In the genomic region with DNA sequence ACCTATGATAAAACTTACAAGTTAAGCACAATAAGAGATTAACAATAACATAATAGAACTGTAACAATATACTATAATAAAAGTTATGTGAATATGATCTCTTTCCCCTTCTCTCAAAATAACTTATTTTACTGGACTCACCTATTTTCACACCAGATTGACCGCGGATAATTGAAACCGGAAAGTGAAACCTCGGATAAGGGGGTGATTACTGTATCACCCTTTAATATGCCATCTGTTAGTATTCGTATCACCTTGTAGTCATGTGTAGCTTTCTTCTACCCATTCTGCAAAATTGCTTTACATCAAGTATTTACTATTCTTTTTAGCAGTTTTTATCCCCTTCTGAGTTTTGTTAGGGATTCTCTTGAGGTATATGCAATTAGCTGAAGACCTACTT, we compare ENCODE assay signal across 9 cellular contexts. TPM values are rescaled to one million over a fixed set of nuclear protein-coding genes. Genes with fewer than 3 reads are reported as not detected.
A peak's percentile ranks its signal among the peaks of the same experiment; 100 is the strongest.
DNase-seq lines count a peak whose midpoint lies in the region; ATAC-seq and TF ChIP-seq lines count a peak whose summit lies in the region.
"Had no signal": no experiment of that assay in that cellular context is flagged by ENCODE, and none has a peak within 500 bp of the region (broad histone marks: within the 10 kb centered on the region; RNA-seq: fewer than 3 reads in every experiment).

No MANE protein-coding gene starts in this region.

- no peaks in the 10 kb centered on the region for H3K27me3 Mint-ChIP-seq in effector memory CD8-positive, alpha-beta T cell

- H3K4me2 ChIP-seq in DND-41 (ENCODE audit: insufficient read depth, low read length), result peak overlapping the region; percentile 69
- H3K4me2 ChIP-seq in OCI-LY1 (ENCODE audit: low read length), result peak overlapping the region; percentile 98

- no peaks in the 10 kb centered on the region for H3K9me2 ChIP-seq in OCI-LY1 (ENCODE audit: low read depth, low read length)

- H3K4me1 ChIP-seq in DND-41 (ENCODE audit: insufficient read depth, low read length) (peaks cover 40% of the 10 kb centered on the region), OCI-LY1 (ENCODE audit: insufficient read depth, low read length, severe bottlenecking) (peaks cover 36% of the 10 kb centered on the region), ovary (ENCODE audit: insufficient read depth) (peaks cover 1% of the 10 kb centered on the region)

- peak overlapping the region; percentile 98 for H3K27ac Mint-ChIP-seq in effector memory CD8-positive, alpha-beta T cell

- peak overlapping the region; percentile 100 for H3K9ac ChIP-seq in DND-41 (ENCODE audit: low read depth, low read length)
- peak overlapping the region; percentile 98; the same call in 1 of the 2 replicates for H3K9ac ChIP-seq in OCI-LY1 (ENCODE audit: low read length)

- H3K9me3 ChIP-seq in DND-41 (ENCODE audit: insufficient read depth, low read length, severe bottlenecking) (no peaks in the 10 kb centered on the region), OCI-LY1 (ENCODE audit: low read length) (no peaks in the 10 kb centered on the region), ovary (no peaks in the 10 kb centered on the region)

- peaks cover 51% of the 10 kb centered on the region for H3K36me3 Mint-ChIP-seq in effector memory CD8-positive, alpha-beta T cell (ENCODE audit: insufficient read depth)

- H3K79me2 ChIP-seq in DND-41 (ENCODE audit: insufficient read depth, low read length), result peaks cover 68% of the 10 kb centered on the region
- peaks cover 62% of the 10 kb centered on the region for H3K79me2 ChIP-seq in OCI-LY1 (ENCODE audit: insufficient read depth, low read length)

- peaks cover 32 to 43% of the 10 kb centered on the region in 2 donors for H3K4me1 Mint-ChIP-seq in effector memory CD8-positive, alpha-beta T cell (ENCODE audit: low read depth in 2 of 2)

- in situ Hi-C loops in GM13977 (cut with MboI; ENCODE audit: low pct_unique_long_range_greater_than_20kb, low sequenced_read_pairs, unreplicated experiment), result no loop called here

- TF ChIP-seq EP300 in ovary (IDR thresholded peaks at IDR 0.05), result no peak

- intact Hi-C loops in ovary (cut with DNase I), result loop anchor here in 1 of 4 donors (10.0 kb wide), 1 partner anchor 127 kb away; the partner anchor contains the start of gene SPATA4

- no peaks in the 10 kb centered on the region for H3K27me3 ChIP-seq in DND-41 (ENCODE audit: insufficient read depth, low read length, poor library complexity)
- no peaks in the 10 kb centered on the region for H3K27me3 ChIP-seq in OCI-LY1 (ENCODE audit: insufficient read depth, low read length)
- no peaks in the 10 kb centered on the region for H3K27me3 ChIP-seq in ovary

- H3K4me3 ChIP-seq in DND-41 (ENCODE audit: low read depth in 1 of 2, low read length in 2 of 2) (peak overlapping the region; percentile 58 to 99), OCI-LY1 (ENCODE audit: low read depth, low read length, poor library complexity, severe bottlenecking) (peak overlapping the region; percentile 78), ovary (peak overlapping the region; percentile 62)

- H3F3A ChIP-seq in OCI-LY1 (ENCODE audit: insufficient read depth, low read length), result no peaks in the 10 kb centered on the region

- DNase-seq in DND-41 (no peak), ovary (no peak), A172 (ENCODE audit: low spot score) (no peak), GM13977 (ENCODE audit: low spot score) (no peak), NCI-H446 (lab: John Stamatoyannopoulos, UW) (no peak)
- DNase-seq in effector memory CD8-positive, alpha-beta T cell, result no peak
- DNase-seq: stimulated activated naive CD4-positive, alpha-beta T cell treated with Interleukin-2 at 50 U/mL for 16 hours had no signal

- 58 to 72% (median 65%) methylated on average over 5 of the region's 5 CpGs for WGBS in ovary, 3 donors

- no peak overlapping the region for H2AFZ ChIP-seq in DND-41 (ENCODE audit: low read depth, low read length)
- H2AFZ ChIP-seq in OCI-LY1 (ENCODE audit: low read length), result no peak overlapping the region

- H4K20me1 ChIP-seq in DND-41 (ENCODE audit: insufficient read depth, low read length) (peaks cover 42% of the 10 kb centered on the region; the same call in 1 of the 2 replicates), OCI-LY1 (ENCODE audit: insufficient read depth, low read length) (no peaks in the 10 kb centered on the region)

- H3K36me3 ChIP-seq in DND-41 (ENCODE audit: insufficient read depth, low read length) (peaks cover 15% of the 10 kb centered on the region), OCI-LY1 (ENCODE audit: insufficient read depth, low read length) (peaks cover 44% of the 10 kb centered on the region), ovary (no peaks in the 10 kb centered on the region)

- ATAC-seq in DND-41 (ENCODE audit: insufficient read depth, low read depth) (no peak), HG02763 (IDR thresholded peaks at IDR 0.05; ENCODE audit: unreplicated experiment) (no peak)
- ATAC-seq in effector memory CD8-positive, alpha-beta T cell (replicated peaks), result no peak

- peak overlapping the region; percentile 90 to 97 for H3K4me3 Mint-ChIP-seq in effector memory CD8-positive, alpha-beta T cell

- TF ChIP-seq POLR2A in ovary (IDR thresholded peaks at IDR 0.05), result no peak

- TF ChIP-seq CTCF in DND-41 (IDR thresholded peaks at IDR 0.05; ENCODE audit: borderline replicate concordance, extremely low read depth, low read length, poor library complexity, severe bottlenecking), result no peak
- no peak for TF ChIP-seq CTCF in OCI-LY1 (IDR thresholded peaks at IDR 0.05; ENCODE audit: low read length)
- no peak for TF ChIP-seq CTCF in ovary (IDR thresholded peaks at IDR 0.05)
- TF ChIP-seq CTCF in GM13977 (IDR thresholded peaks at IDR 0.05; ENCODE audit: extremely low read depth, insufficient read depth, missing control alignments), result no peak

- no peaks in the 10 kb centered on the region for H3K9me3 Mint-ChIP-seq in effector memory CD8-positive, alpha-beta T cell

- H3K27ac ChIP-seq in DND-41 (ENCODE audit: low read length), result peak overlapping the region; percentile 100
- H3K27ac ChIP-seq in OCI-LY1 (ENCODE audit: low read depth, low read length, poor library complexity, severe bottlenecking), result no peak overlapping the region
- H3K27ac ChIP-seq in ovary, result no peak overlapping the region

RNA-seq across cellular contexts. Expression of gene SPCS3, which starts 1.8 kb away (rescaled TPM):
- 10 to 100 TPM; 41.7 to 89.3 (median 63.8) TPM for total RNA-seq in ovary
- polyA plus RNA-seq in ovary, result 10 to 100 TPM; 18.5 to 39.0 TPM
- 52.4 and 69.4 TPM in 2 replicates for total RNA-seq in A172 (2014; rRNA removed; shearing (Covaris generic))

RNA-seq across cellular contexts. Expression of gene ASB5, which starts 52.6 kb away (rescaled TPM):
- total RNA-seq in ovary, result under 1 TPM in 1 of 7 donors, not detected in 6; 0.23 TPM
- polyA plus RNA-seq in ovary, result under 1 TPM; 0.11 to 0.37 TPM
- total RNA-seq in A172 (2014; rRNA removed; shearing (Covaris generic)), result 0.12 and 0.19 TPM in 2 replicates
